12 cellular contexts compared by ENCODE assay signal in genomic region chr5:67409342-67409741, GRCh38.
"Had no signal": no experiment of that assay in that cellular context is flagged by ENCODE, and none has a peak within 500 bp of the region (broad histone marks: within the 10 kb centered on the region; RNA-seq: fewer than 3 reads in every experiment).

No MANE protein-coding gene starts in this region.

- ATAC-seq: activated CD8-positive, alpha-beta T cell treated with anti-CD3 and anti-CD28 coated beads for 36 hours; activated T-cell treated with anti-CD3 and anti-CD28 coated beads, Interleukin-2, amount 50 U/mL, for 72 hours had no signal

- DNase-seq: activated CD4-positive, alpha-beta T cell treated with anti-CD3 and anti-CD28 coated beads for 4 hours; activated CD8-positive, alpha-beta memory T cell treated with anti-CD3 and anti-CD28 coated beads, Interleukin-2, amount 50 U/mL, for 4 hours; activated CD8-positive, alpha-beta T cell treated with anti-CD3 and anti-CD28 coated beads for 36 hours; activated T-cell treated with anti-CD3 and anti-CD28 coated beads, Interleukin-2, amount 50 U/mL, for 72 hours; endodermal cell; erythroblast; hypothalamus; posterior cingulate gyrus; stimulated activated CD4-positive, alpha-beta T cell treated with anti-CD3 and anti-CD28 coated beads, Interleukin-4, amount 100 ng/mL, for 4 hours; thyroid gland had no signal

- H3K27ac Mint-ChIP-seq: activated CD8-positive, alpha-beta T cell treated with anti-CD3 and anti-CD28 coated beads for 36 hours; activated T-cell treated with anti-CD3 and anti-CD28 coated beads, Interleukin-2, amount 50 U/mL, for 72 hours; endodermal cell; neural progenitor cell had no signal

- H3K9me3 Mint-ChIP-seq: activated CD8-positive, alpha-beta T cell treated with anti-CD3 and anti-CD28 coated beads for 36 hours; activated T-cell treated with anti-CD3 and anti-CD28 coated beads, Interleukin-2, amount 50 U/mL, for 72 hours; endodermal cell; neural progenitor cell had no signal

- H3K4me3 Mint-ChIP-seq: activated CD8-positive, alpha-beta T cell treated with anti-CD3 and anti-CD28 coated beads for 36 hours; activated T-cell treated with anti-CD3 and anti-CD28 coated beads, Interleukin-2, amount 50 U/mL, for 72 hours; endodermal cell; neural progenitor cell had no signal

- H3K36me3 Mint-ChIP-seq: neural progenitor cell had no signal

- FAIRE-seq: bronchial epithelial cell had no signal
